Comparison of ENCODE assay signal across 9 cellular contexts in the genomic region with DNA sequence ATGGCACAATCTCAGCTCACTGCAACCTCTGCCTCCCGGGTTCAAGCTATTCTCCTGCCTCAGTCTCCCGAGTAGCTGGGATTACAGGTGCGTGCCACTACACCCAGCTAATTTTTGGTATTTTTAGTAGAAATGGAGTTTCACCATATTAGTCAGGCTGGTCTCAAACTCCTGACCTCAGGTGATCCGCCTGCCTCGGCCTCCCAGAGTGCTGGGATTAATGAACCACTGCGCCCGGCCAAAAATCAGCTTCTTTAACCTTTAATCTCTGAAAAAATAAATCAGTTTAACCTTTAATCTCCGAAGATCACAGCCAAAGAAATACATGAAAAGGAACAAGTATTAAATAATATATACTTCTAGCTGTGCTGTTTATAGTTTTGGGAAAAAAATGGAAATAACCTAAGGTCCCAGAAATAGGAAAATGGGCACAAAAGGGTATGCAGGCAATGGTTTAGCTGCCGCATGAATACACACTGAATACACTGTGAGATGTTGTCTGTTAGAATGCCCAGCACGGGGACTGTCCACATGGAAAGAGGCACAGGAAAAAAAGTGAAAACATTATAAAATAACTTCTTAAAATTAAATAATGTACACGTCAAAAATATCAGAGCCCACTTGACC. TPM values are rescaled to one million over a fixed set of nuclear protein-coding genes. Genes with fewer than 3 reads are reported as not detected.
DNase-seq lines count a peak whose midpoint lies in the region; ATAC-seq and TF ChIP-seq lines count a peak whose summit lies in the region.
"Had no signal": no experiment of that assay in that cellular context is flagged by ENCODE, and none has a peak within 500 bp of the region (broad histone marks: within the 10 kb centered on the region; RNA-seq: fewer than 3 reads in every experiment).

No MANE protein-coding gene starts in this region.

- H3K27me3 ChIP-seq in BLaER1 treated with 17β-estradiol and CSF1 and Interleukin-3, amounts not matched to agents 10 nM and 100 nM, result no peaks in the 10 kb centered on the region
- H3K27me3 ChIP-seq in adipocyte (replicated peaks; ENCODE audit: control insufficient read depth, insufficient read depth, low read length) (no peaks in the 10 kb centered on the region), gastroesophageal sphincter (no peaks in the 10 kb centered on the region)
- H3K27me3 ChIP-seq in naive thymus-derived CD4-positive, alpha-beta T cell (ENCODE audit: control insufficient read depth in 2 of 2, insufficient read depth in 2 of 2, low read length in 2 of 2), result no peaks in the 10 kb centered on the region

- no peak for TF ChIP-seq CTCF in HFFc6 (IDR thresholded peaks at IDR 0.05)
- no peak for TF ChIP-seq CTCF in gastroesophageal sphincter (IDR thresholded peaks at IDR 0.05)

- TF ChIP-seq POLR2A in gastroesophageal sphincter (IDR thresholded peaks at IDR 0.05), result no peak

- peak overlapping the region; percentile 88; the same call in 1 of the 2 replicates for H3K4me3 Mint-ChIP-seq in HFFc6
- peak overlapping the region; percentile 83 to 94 (median 90) for H3K4me3 Mint-ChIP-seq in naive thymus-derived CD4-positive, alpha-beta T cell

- H3K36me3 Mint-ChIP-seq in HFFc6 (ENCODE audit: low read depth), result peaks cover 6% of the 10 kb centered on the region
- H3K36me3 Mint-ChIP-seq in naive thymus-derived CD4-positive, alpha-beta T cell, result peaks cover 0 to 18% (median 13%) of the 10 kb centered on the region in 5 donors

- H4K20me1 ChIP-seq in BLaER1 treated with 17β-estradiol and CSF1 and Interleukin-3, amounts not matched to agents 10 nM and 100 nM, result no peaks in the 10 kb centered on the region

- in situ Hi-C loops in ACHN (cut with HindIII; ENCODE audit: low pct_ligation_motif_present, low pct_unique_long_range_greater_than_20kb, low sequenced_read_pairs), result no loop called here

- H3K4me3 ChIP-seq in BLaER1 treated with 17β-estradiol and CSF1 and Interleukin-3, amounts not matched to agents 10 nM and 100 nM, result peak overlapping the region in 2 of 10 experiments; percentile 92 to 93; a peak in 3 of 20 replicates
- H3K4me3 ChIP-seq in adipocyte (ENCODE audit: low read length), result peak overlapping the region; percentile 90
- H3K4me3 ChIP-seq in naive thymus-derived CD4-positive, alpha-beta T cell (ENCODE audit: low read length), result no peak overlapping the region
- H3K4me3 ChIP-seq in gastroesophageal sphincter, result no peak overlapping the region

- no peak for TF ChIP-seq EP300 in gastroesophageal sphincter (IDR thresholded peaks at IDR 0.05)

- ATAC-seq in naive thymus-derived CD4-positive, alpha-beta T cell, result no peak
- ATAC-seq in gastroesophageal sphincter, result no peak
- no peak for ATAC-seq in GM19328 (IDR thresholded peaks at IDR 0.05; ENCODE audit: unreplicated experiment)

- 90 to 93% methylated on average over 6 to 10 of the region's 11 CpGs for WGBS in gastroesophageal sphincter (ENCODE audit: low coverage in 1 of 2), 2 donors

- H3K36me3 ChIP-seq in BLaER1 treated with 17β-estradiol and CSF1 and Interleukin-3, amounts not matched to agents 10 nM and 100 nM, result peaks cover 8 to 30% (median 21%) of the 10 kb centered on the region in 11 experiments; a peak in 19 of 22 replicates
- H3K36me3 ChIP-seq in adipocyte (ENCODE audit: control insufficient read depth, insufficient read depth, low read length, severe bottlenecking), result peaks cover 23% of the 10 kb centered on the region
- H3K36me3 ChIP-seq in naive thymus-derived CD4-positive, alpha-beta T cell (ENCODE audit: control insufficient read depth in 2 of 3, insufficient read depth in 3 of 3, low read length in 3 of 3), result peaks cover 0 to 20% (median under 1%) of the 10 kb centered on the region in 3 experiments
- H3K36me3 ChIP-seq in gastroesophageal sphincter, result peaks cover 0 to 25% of the 10 kb centered on the region in 2 donors

- H3K27ac ChIP-seq in BLaER1 treated with 17β-estradiol and CSF1 and Interleukin-3, amounts not matched to agents 10 nM and 100 nM, result peak overlapping the region in 9 of 11 experiments; percentile 7 to 81 (median 47); a peak in 11 of 22 replicates
- no peak overlapping the region for H3K27ac ChIP-seq in naive thymus-derived CD4-positive, alpha-beta T cell (ENCODE audit: low read depth, low read length)
- peak overlapping the region in 2 of 4 donors; percentile 33 to 91 for H3K27ac ChIP-seq in gastroesophageal sphincter

- H3K4me2 ChIP-seq in BLaER1 treated with 17β-estradiol and CSF1 and Interleukin-3, amounts not matched to agents 10 nM and 100 nM, result peak overlapping the region in 9 of 11 experiments; percentile 16 to 98 (median 97); a peak in 17 of 22 replicates

- H3K9me3 Mint-ChIP-seq in HFFc6, result no peaks in the 10 kb centered on the region
- H3K9me3 Mint-ChIP-seq in naive thymus-derived CD4-positive, alpha-beta T cell, result peaks cover 0 to 2% (median 0%) of the 10 kb centered on the region in 11 donors

- H3K27me3 Mint-ChIP-seq in HFFc6 (ENCODE audit: insufficient read depth), result no peaks in the 10 kb centered on the region
- no peaks in the 10 kb centered on the region for H3K27me3 Mint-ChIP-seq in naive thymus-derived CD4-positive, alpha-beta T cell

- peak overlapping the region in 3 of 11 experiments; percentile 8 to 44 (median 40); a peak in 3 of 22 replicates for H3K9ac ChIP-seq in BLaER1 treated with 17β-estradiol and CSF1 and Interleukin-3, amounts not matched to agents 10 nM and 100 nM
- H3K9ac ChIP-seq in adipocyte (ENCODE audit: low read length), result peak overlapping the region; percentile 58

- peaks cover 29 to 54% (median 46%) of the 10 kb centered on the region in 10 experiments for H3K4me1 ChIP-seq in BLaER1 treated with 17β-estradiol and CSF1 and Interleukin-3, amounts not matched to agents 10 nM and 100 nM
- H3K4me1 ChIP-seq in adipocyte (ENCODE audit: control insufficient read depth, insufficient read depth, low read length) (peaks cover 27% of the 10 kb centered on the region), gastroesophageal sphincter (peaks cover 0 to 35% (median 5%) of the 10 kb centered on the region in 3 donors)
- peaks cover 5 to 18% of the 10 kb centered on the region in 2 donors for H3K4me1 ChIP-seq in naive thymus-derived CD4-positive, alpha-beta T cell (ENCODE audit: control insufficient read depth in 2 of 2, insufficient read depth in 2 of 2, low read length in 2 of 2)

- POLR2A ChIA-PET in naive thymus-derived CD4-positive, alpha-beta T cell (lab: Charles Lee), result interaction anchor here (0.6 to 4.2 kb wide), 13 partner anchors 9 to 67 kb away, joined by 3 to 53 read pairs (median 5); no protein-coding TSS in a partner anchor

- H3K27ac Mint-ChIP-seq in HFFc6, result peak overlapping the region; percentile 79
- H3K27ac Mint-ChIP-seq in naive thymus-derived CD4-positive, alpha-beta T cell, result peak overlapping the region in 3 of 9 donors; percentile 1 to 85 (median 41)

- H3K9me3 ChIP-seq in BLaER1 treated with 17β-estradiol and CSF1 and Interleukin-3, amounts not matched to agents 10 nM and 100 nM (replicated peaks in 1 of 11), result no peaks in the 10 kb centered on the region
- H3K9me3 ChIP-seq in adipocyte (ENCODE audit: control insufficient read depth, low read length) (no peaks in the 10 kb centered on the region), gastroesophageal sphincter (no peaks in the 10 kb centered on the region)
- no peaks in the 10 kb centered on the region for H3K9me3 ChIP-seq in naive thymus-derived CD4-positive, alpha-beta T cell (ENCODE audit: control insufficient read depth in 2 of 3, low read length in 3 of 3)

- peaks cover 35% of the 10 kb centered on the region for H3K4me1 Mint-ChIP-seq in HFFc6 (ENCODE audit: low read depth)
- H3K4me1 Mint-ChIP-seq in naive thymus-derived CD4-positive, alpha-beta T cell, result peaks cover 11 to 39% (median 26%) of the 10 kb centered on the region in 7 donors

- DNase-seq in HFFc6 (no peak), adipocyte (ENCODE audit: low read depth) (no peak), ACHN (no peak), inferior parietal cortex (ENCODE audit: extremely low spot score) (no peak)
- DNase-seq in naive thymus-derived CD4-positive, alpha-beta T cell, result no peak
- DNase-seq: effector CD8-positive, alpha-beta T cell had no signal

- intact Hi-C loops in naive thymus-derived CD4-positive, alpha-beta T cell (cut with micrococcal nuclease), result loop anchor here in 1 of 2 donors (10.0 kb wide), 1 partner anchor 1774 kb away; a partner anchor contains a TSS

- CTCF ChIA-PET in naive thymus-derived CD4-positive, alpha-beta T cell (lab: Charles Lee), result interaction anchor here (0.6 to 1.7 kb wide), 7 partner anchors 11 to 246 kb away, joined by 3 read pairs; no protein-coding TSS in a partner anchor

RNA-seq across cellular contexts. Expression of a gene that starts 1.6 kb away (rescaled TPM):
- 10 to 100 TPM; 28.9 to 48.6 (median 43.6) TPM for total RNA-seq in HFFc6 (2021; fragmentation: NEBNext Ultra II Directional; extraction: Animal tissue kit (Norgen Biotek cat#: 25700))
- total RNA-seq in naive thymus-derived CD4-positive, alpha-beta T cell, result 10 to 100 TPM in 4 of 5 experiments, 1 to 10 TPM in 1; 8.1 to 34.6 (median 22.6) TPM
- polyA plus RNA-seq in naive thymus-derived CD4-positive, alpha-beta T cell, result 10 to 100 TPM; 44.4 to 52.0 TPM
- total RNA-seq in gastroesophageal sphincter, result 10 to 100 TPM; 15.8 to 32.8 (median 27.2) TPM

RNA-seq across cellular contexts. Expression of a gene that starts 29.9 kb away (rescaled TPM):
- total RNA-seq in HFFc6 (2021; fragmentation: NEBNext Ultra II Directional; extraction: Animal tissue kit (Norgen Biotek cat#: 25700)), result 100 to 1,000 TPM; 109 to 142 (median 134) TPM
- total RNA-seq in naive thymus-derived CD4-positive, alpha-beta T cell, result 10 to 100 TPM; 19.7 to 60.5 (median 56.4) TPM
- polyA plus RNA-seq in naive thymus-derived CD4-positive, alpha-beta T cell, result 10 to 100 TPM; 77.9 to 94.2 TPM
- total RNA-seq in gastroesophageal sphincter, result 100 to 1,000 TPM; 130 to 154 (median 143) TPM
